In genomic region chr7:24980695-24981543, GRCh38 we compare ENCODE assay signal across 8 cellular contexts. TPM values are rescaled to one million over a fixed set of nuclear protein-coding genes. Genes with fewer than 3 reads are reported as not detected.
DNase-seq lines count a peak whose midpoint lies in the region; ATAC-seq and TF ChIP-seq lines count a peak whose summit lies in the region.

No MANE protein-coding gene starts in this region.

- peaks cover 24% of the 10 kb centered on the region for H4K20me1 ChIP-seq in Karpas-422 (ENCODE audit: insufficient read depth, low read depth, low read length)

- peak overlapping the region; percentile 22; the same call in 1 of the 2 replicates for H2AFZ ChIP-seq in Karpas-422 (ENCODE audit: low read length)

- H3K9me2 ChIP-seq in Karpas-422 (replicated peaks; ENCODE audit: insufficient read depth, low read length), result no peaks in the 10 kb centered on the region

- peak overlapping the region; percentile 73 for H3K4me2 ChIP-seq in Karpas-422 (ENCODE audit: low read depth, low read length, poor library complexity, severe bottlenecking)

- no peak for TF ChIP-seq CTCF in ovary (IDR thresholded peaks at IDR 0.05)

- H3K79me2 ChIP-seq in Karpas-422 (ENCODE audit: low read length), result peaks cover 44% of the 10 kb centered on the region

- H3K4me1 ChIP-seq in Karpas-422 (ENCODE audit: low read length), result peaks cover 51% of the 10 kb centered on the region
- H3K4me1 ChIP-seq in ovary (ENCODE audit: insufficient read depth), result peaks cover 3% of the 10 kb centered on the region

- H3K36me3 ChIP-seq in Karpas-422 (ENCODE audit: insufficient read depth, low read length) (peaks cover 6% of the 10 kb centered on the region), ovary (no peaks in the 10 kb centered on the region)

- ATAC-seq in GM21717 (IDR thresholded peaks at IDR 0.05; ENCODE audit: unreplicated experiment) (peak; percentile 17), HG03565 (IDR thresholded peaks at IDR 0.05; ENCODE audit: unreplicated experiment) (no peak)

- 2 to 5% (median 3%) methylated on average over 37 of the region's 37 CpGs for WGBS in ovary, 3 donors

- H3K4me3 ChIP-seq in Karpas-422 (ENCODE audit: low read length), result peak overlapping the region; percentile 73
- peak overlapping the region; percentile 78 for H3K4me3 ChIP-seq in ovary

- no peaks in the 10 kb centered on the region for H3K9me3 ChIP-seq in Karpas-422 (ENCODE audit: low read length)
- H3K9me3 ChIP-seq in ovary, result no peaks in the 10 kb centered on the region

- peak overlapping the region; percentile 74 for H3K9ac ChIP-seq in Karpas-422 (ENCODE audit: low read length)

- TF ChIP-seq EP300 in ovary (IDR thresholded peaks at IDR 0.05), result no peak

- H3K27ac ChIP-seq in Karpas-422 (ENCODE audit: low read length) (peak overlapping the region; percentile 49), ovary (peak overlapping the region; percentile 60 to 86)

- H3K27me3 ChIP-seq in Karpas-422 (ENCODE audit: low read length) (no peaks in the 10 kb centered on the region), ovary (no peaks in the 10 kb centered on the region)

- intact Hi-C loops in ovary (cut with DNase I), result loop anchor here in 3 of 4 donors (2.0 to 10.0 kb wide), 3 partner anchors 74 to 160 kb away; no protein-coding TSS in a partner anchor

- DNase-seq in EL (peak; percentile 65), Karpas-422 (peak; percentile 80), activated T-cell treated with anti-CD3 and anti-CD28 coated beads for 48 hours (ENCODE audit: low read depth) (peak; percentile 31), globus pallidus (ENCODE audit: low spot score) (peak; percentile 42), ovary (peak; percentile 19 to 41 (median 38)), kidney glomerular epithelial cell (lab: John Stamatoyannopoulos, UW) (no peak)

- TF ChIP-seq POLR2A in ovary (IDR thresholded peaks at IDR 0.05), result no peak

RNA-seq across cellular contexts. Expression of gene OSBPL3, which starts 0.9 kb away (rescaled TPM):
- total RNA-seq in Karpas-422 (2014; rRNA removed; shearing (Covaris generic); ENCODE audit: low replicate concordance), result 120 and 149 TPM in 2 replicates
- total RNA-seq in ovary, result 10 to 100 TPM in 6 of 7 donors, 1 to 10 TPM in 1; 8.4 to 29.1 (median 13.7) TPM
- polyA plus RNA-seq in ovary, result 10 to 100 TPM in 1 of 2 donors, 1 to 10 TPM in 1; 6.0 to 11.3 TPM
